Comparison of ENCODE assay signal across 9 cellular contexts in genomic region chr2:240999001-240999791, GRCh38. TPM values are rescaled to one million over a fixed set of nuclear protein-coding genes. Genes with fewer than 3 reads are reported as not detected.
DNase-seq lines count a peak whose midpoint lies in the region; ATAC-seq, FAIRE-seq and TF ChIP-seq lines count a peak whose summit lies in the region.
"Had no signal": no experiment of that assay in that cellular context is flagged by ENCODE, and none has a peak within 500 bp of the region (broad histone marks: within the 10 kb centered on the region; RNA-seq: fewer than 3 reads in every experiment).

No MANE protein-coding gene starts in this region.

- H3K4me3 ChIP-seq in MG63 (peak overlapping the region; percentile 48), bronchial epithelial cell (ENCODE audit: low read depth, low read length) (peak overlapping the region; percentile 7), liver (ENCODE audit: low read depth in 1 of 3, low read length in 3 of 3) (peak overlapping the region; percentile 25 to 77 (median 67)), suprapubic skin (peak overlapping the region; percentile 72)

- no peak for TF ChIP-seq EP300 in suprapubic skin (IDR thresholded peaks at IDR 0.05)

- no peaks in the 10 kb centered on the region for H3K27me3 ChIP-seq in MG63
- H3K27me3 ChIP-seq in bronchial epithelial cell (ENCODE audit: control insufficient read depth, insufficient read depth, low read length) = peaks cover 9% of the 10 kb centered on the region
- H3K27me3 ChIP-seq in liver (ENCODE audit: control insufficient read depth in 4 of 4, insufficient read depth in 4 of 4, low read length in 3 of 4) = no peaks in the 10 kb centered on the region
- H3K27me3 ChIP-seq in suprapubic skin = peaks cover 10% of the 10 kb centered on the region

- no peak for TF ChIP-seq CTCF in bronchial epithelial cell (IDR thresholded peaks at IDR 0.05; ENCODE audit: insufficient read depth, low read length, severe bottlenecking)
- no peak for TF ChIP-seq CTCF in liver (IDR thresholded peaks at IDR 0.05; ENCODE audit: low read depth, low read length, missing input control)
- TF ChIP-seq CTCF in suprapubic skin (IDR thresholded peaks at IDR 0.05) = no peak

- H3K36me3 ChIP-seq in MG63 = peaks cover 24% of the 10 kb centered on the region
- no peaks in the 10 kb centered on the region for H3K36me3 ChIP-seq in bronchial epithelial cell (ENCODE audit: control insufficient read depth, insufficient read depth, low read length)
- peaks cover 0 to 9% (median 3%) of the 10 kb centered on the region in 4 donors for H3K36me3 ChIP-seq in liver (ENCODE audit: control insufficient read depth in 4 of 4, insufficient read depth in 3 of 4, low read depth in 1 of 4, low read length in 3 of 4)
- peaks cover 7% of the 10 kb centered on the region for H3K36me3 ChIP-seq in suprapubic skin

- no peak for FAIRE-seq in bronchial epithelial cell (lab: Jason Lieb, UNC)
- FAIRE-seq: islet of Langerhans had no signal

- H3K9me3 ChIP-seq in MG63 (peaks cover 11% of the 10 kb centered on the region), liver (ENCODE audit: control insufficient read depth in 4 of 4, low read length in 3 of 4) (peaks cover 5 to 8% (median 7%) of the 10 kb centered on the region in 4 donors), suprapubic skin (no peaks in the 10 kb centered on the region)

- no peak for TF ChIP-seq RAD21 in liver (IDR thresholded peaks at IDR 0.05)

- TF ChIP-seq POLR2A in suprapubic skin (IDR thresholded peaks at IDR 0.05) = no peak

- 8% methylated on average over 70 of the region's 70 CpGs for WGBS in liver
- 0% methylated on average over 10 of the region's 70 CpGs for WGBS in suprapubic skin

- peak overlapping the region in 1 of 2 donors; percentile 17 for H3K9ac ChIP-seq in liver (ENCODE audit: low read depth in 1 of 2, low read length in 2 of 2)

- DNase-seq in MG63 (peak; percentile 41), bronchial epithelial cell (ENCODE audit: low read depth) (no peak), suprapubic skin (ENCODE audit: low spot score in 2 of 2) (peak; percentile 72 to 73), epidermal melanocyte (ENCODE audit: insufficient read length, low spot score) (no peak)

- H3K4me1 ChIP-seq in liver (ENCODE audit: control insufficient read depth in 4 of 4, insufficient read depth in 4 of 4, low read length in 3 of 4) (peaks cover 18 to 67% (median 48%) of the 10 kb centered on the region in 4 donors), suprapubic skin (peaks cover 55% of the 10 kb centered on the region)

- H3K27ac ChIP-seq in liver (ENCODE audit: low read depth in 1 of 2, low read length in 2 of 2) = peak overlapping the region; percentile 54 to 55
- H3K27ac ChIP-seq in suprapubic skin = peak overlapping the region; percentile 90

- ATAC-seq in GM18520 (IDR thresholded peaks at IDR 0.05; ENCODE audit: unreplicated experiment) = no peak
- no peak for ATAC-seq in HG02623 (IDR thresholded peaks at IDR 0.05; ENCODE audit: unreplicated experiment)
- no peak for ATAC-seq in GM18858 (IDR thresholded peaks at IDR 0.05; ENCODE audit: unreplicated experiment)

TF ChIP-seq in liver, 16 proteins besides CTCF, POLR2A, EP300 and RAD21:
- no peak for TF ChIP-seq REST (IDR thresholded peaks at IDR 0.05)
- no peak for TF ChIP-seq YY1 (IDR thresholded peaks at IDR 0.05)
- no peak for TF ChIP-seq TAF1 (conservative IDR thresholded peaks at IDR 0.05)
- no peak for TF ChIP-seq FOXA1 (IDR thresholded peaks at IDR 0.05)
- TF ChIP-seq FOXA2 (IDR thresholded peaks at IDR 0.05) = no peak
- TF ChIP-seq NR2F2 (IDR thresholded peaks at IDR 0.05) = no peak
- TF ChIP-seq JUND (IDR thresholded peaks at IDR 0.05) = no peak
- TF ChIP-seq MAX (IDR thresholded peaks at IDR 0.05) = no peak
- TF ChIP-seq ATF3 (IDR thresholded peaks at IDR 0.05) = no peak
- TF ChIP-seq HNF4G (IDR thresholded peaks at IDR 0.05) = no peak
- TF ChIP-seq RXRA (IDR thresholded peaks at IDR 0.05) = no peak
- no peak for TF ChIP-seq GABPA (IDR thresholded peaks at IDR 0.05 in 1 of 2, conservative IDR thresholded peaks at IDR 0.05 in 1 of 2)
- TF ChIP-seq EGR1 (IDR thresholded peaks at IDR 0.05; ENCODE audit: low read depth in 2 of 2) = no peak
- TF ChIP-seq SP1 (IDR thresholded peaks at IDR 0.05) = no peak
- no peak for TF ChIP-seq ZBTB33 (IDR thresholded peaks at IDR 0.05)
- no peak for TF ChIP-seq HNF4A (conservative IDR thresholded peaks at IDR 0.05)

RNA-seq across cellular contexts. Expression of gene SNED1, which starts 0.8 kb away (rescaled TPM):
- 2.6 and 5.1 TPM in 2 replicates for total RNA-seq in MG63 (2014; rRNA removed; shearing (Covaris generic); ENCODE audit: low replicate concordance)
- 0.26 and 0.38 TPM in 2 replicates for total RNA-seq in bronchial epithelial cell
- 10 to 100 TPM in 1 of 2 donors, under 1 TPM in 1; 0.65 to 18.1 TPM for total RNA-seq in liver
- 1 to 10 TPM; 2.6 to 3.0 TPM for polyA plus RNA-seq in liver
- total RNA-seq in suprapubic skin = 10 to 100 TPM in 3 of 4 donors, 1 to 10 TPM in 1; 5.6 to 31.9 (median 13.2) TPM

Comparison
In these comparisons a context has a peak if more than half of its experiments do, and no peak if none do; other contexts are left out.
1. DNase-seq: peak in MG63 (single experiment) and suprapubic skin (2 of 2); none in bronchial epithelial cell (single experiment) and epidermal melanocyte (single experiment).
2. H3K4me3 ChIP-seq: peak in every context shown above with its lines; median percentile 72 in suprapubic skin; 67 in liver; 48 in MG63; 7 in bronchial epithelial cell.